24 cellular contexts compared by ENCODE assay signal in the genomic region with DNA sequence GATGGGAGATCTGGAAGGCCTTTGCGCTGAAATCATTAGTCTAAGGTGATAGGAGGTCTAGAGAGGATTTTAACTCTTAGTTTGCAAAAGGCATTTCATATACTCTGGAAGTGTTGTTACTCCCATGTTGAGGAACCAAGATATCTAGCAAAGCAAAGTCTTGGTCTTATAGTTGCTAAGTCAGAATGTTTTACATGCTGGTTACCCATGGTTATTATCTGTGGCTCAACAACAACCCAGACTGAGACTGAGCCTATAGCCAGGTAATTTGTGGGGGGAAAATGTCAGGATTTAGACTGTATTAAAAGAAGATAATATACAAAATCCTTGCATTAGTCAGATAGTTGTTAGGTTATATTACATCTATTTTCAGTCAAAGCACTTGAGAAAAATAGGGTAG. TPM values are rescaled to one million over a fixed set of nuclear protein-coding genes. Genes with fewer than 3 reads are reported as not detected.
A peak's percentile ranks its signal among the peaks of the same experiment; 100 is the strongest.
DNase-seq lines count a peak whose midpoint lies in the region; ATAC-seq and TF ChIP-seq lines count a peak whose summit lies in the region.
"Had no signal": no experiment of that assay in that cellular context is flagged by ENCODE, and none has a peak within 500 bp of the region (broad histone marks: within the 10 kb centered on the region; RNA-seq: fewer than 3 reads in every experiment).

No MANE protein-coding gene starts in this region.

- no peak overlapping the region for H2BK12ac ChIP-seq in mesenchymal stem cell (ENCODE audit: low read length in 2 of 2)

- no peak overlapping the region for H4K91ac ChIP-seq in mesenchymal stem cell (ENCODE audit: low read length)

- H3K27ac Mint-ChIP-seq in GM23338 (no peak overlapping the region), endothelial cell (ENCODE audit: unreplicated experiment) (no peak overlapping the region)
- H3K27ac Mint-ChIP-seq: B cell; CD4-positive, alpha-beta memory T cell; CD8-positive, alpha-beta memory T cell had no signal

- H3K4me1 ChIP-seq in GM23338 (ENCODE audit: insufficient read depth): no peaks in the 10 kb centered on the region
- peaks cover 1% of the 10 kb centered on the region for H3K4me1 ChIP-seq in mesenchymal stem cell (ENCODE audit: control insufficient read depth, insufficient read depth, low read depth, low read length)
- H3K4me1 ChIP-seq: A549 had no signal

- no peaks in the 10 kb centered on the region for H3K79me1 ChIP-seq in mesenchymal stem cell (replicated peaks; ENCODE audit: low read length, poor library complexity, severe bottlenecking)

- H3K23ac ChIP-seq in mesenchymal stem cell (ENCODE audit: low read length in 2 of 2): no peak overlapping the region

- H2BK15ac ChIP-seq in mesenchymal stem cell (ENCODE audit: low read depth, poor library complexity, severe bottlenecking): no peak overlapping the region

- no peak for TF ChIP-seq RAD21 in neural cell (conservative IDR thresholded peaks at IDR 0.05)

- H3K4me2 ChIP-seq in GM23338 (no peak overlapping the region), neural cell (ENCODE audit: low read length) (no peak overlapping the region), mesenchymal stem cell (ENCODE audit: low read length, poor library complexity, severe bottlenecking) (no peak overlapping the region)
- H3K4me2 ChIP-seq: A549; BLaER1 treated with 17β-estradiol and CSF1 and Interleukin-3, amounts not matched to agents 10 nM and 100 nM had no signal

- TF ChIP-seq EP300 in neural cell (conservative IDR thresholded peaks at IDR 0.05; ENCODE audit: poor library complexity, severe bottlenecking): no peak

- H3K9ac ChIP-seq in neural cell (ENCODE audit: low read length) (no peak overlapping the region), mesenchymal stem cell (ENCODE audit: low read length) (no peak overlapping the region)
- H3K9ac ChIP-seq: BLaER1 treated with 17β-estradiol and CSF1 and Interleukin-3, amounts not matched to agents 10 nM and 100 nM had no signal

- DNase-seq in NCI-H748 (lab: John Stamatoyannopoulos, UW; ENCODE audit: unreplicated experiment) (peak; percentile 45), NCI-H748 treated with DMSO at 0.1 percent for 48 hours (lab: John Stamatoyannopoulos, UW) (no peak), GM23338 (ENCODE audit: low spot score) (no peak), NCI-H146 treated with DMSO at 0.1 percent for 48 hours (lab: John Stamatoyannopoulos, UW; ENCODE audit: unreplicated experiment) (peak; percentile 45), mesenchymal stem cell (no peak), endothelial cell (ENCODE audit: low spot score) (no peak)
- DNase-seq: AML-193; CD4-positive, alpha-beta memory T cell; CD8-positive, alpha-beta memory T cell; DMS 273 treated with DMSO at 0.1 percent for 48 hours; DMS153; DMS53; DMS79; DND-41; EL; GDM1 had no signal

- no peaks in the 10 kb centered on the region for H3K79me2 ChIP-seq in GM23338 (replicated peaks; ENCODE audit: insufficient read depth)
- H3K79me2 ChIP-seq in neural cell (replicated peaks; ENCODE audit: insufficient read depth, low read length): no peaks in the 10 kb centered on the region

- H3K4me1 Mint-ChIP-seq in GM23338 (no peaks in the 10 kb centered on the region), endothelial cell (ENCODE audit: unreplicated experiment) (no peaks in the 10 kb centered on the region)
- H3K4me1 Mint-ChIP-seq: B cell had no signal

- H3K4me3 ChIP-seq in GM23338: no peak overlapping the region
- no peak overlapping the region for H3K4me3 ChIP-seq in neural cell (ENCODE audit: low read length)
- H3K4me3 ChIP-seq in mesenchymal stem cell (ENCODE audit: insufficient read depth in 1 of 2, low read depth in 1 of 2, low read length in 2 of 2): no peak overlapping the region
- H3K4me3 ChIP-seq: A549; BLaER1 treated with 17β-estradiol and CSF1 and Interleukin-3, amounts not matched to agents 10 nM and 100 nM; GM12878 had no signal

- H2BK5ac ChIP-seq in mesenchymal stem cell (ENCODE audit: low read depth, low read length, poor library complexity, severe bottlenecking): no peak overlapping the region

- H3K4ac ChIP-seq in mesenchymal stem cell (ENCODE audit: low read depth in 1 of 2, low read length in 2 of 2): no peak overlapping the region

- H2AK5ac ChIP-seq in mesenchymal stem cell (ENCODE audit: low read length, severe bottlenecking): no peak overlapping the region

- TF ChIP-seq CTCF in GM23338 (conservative IDR thresholded peaks at IDR 0.05; ENCODE audit: low read depth in 2 of 2) (no peak), neural cell (IDR thresholded peaks at IDR 0.05; ENCODE audit: poor library complexity, severe bottlenecking) (no peak), endothelial cell (IDR thresholded peaks at IDR 0.05; ENCODE audit: unreplicated experiment) (no peak)

- H3K18ac ChIP-seq in mesenchymal stem cell (ENCODE audit: low read depth in 1 of 2, low read length in 2 of 2): no peak overlapping the region

- H3K4me3 Mint-ChIP-seq in GM23338 (no peak overlapping the region), endothelial cell (ENCODE audit: unreplicated experiment) (no peak overlapping the region)
- H3K4me3 Mint-ChIP-seq: B cell; CD4-positive, alpha-beta memory T cell; CD8-positive, alpha-beta memory T cell had no signal

- H3K9me3 Mint-ChIP-seq in GM23338 (peaks cover 7% of the 10 kb centered on the region; the same call in 1 of the 3 replicates), endothelial cell (ENCODE audit: unreplicated experiment) (no peaks in the 10 kb centered on the region)

- no peak overlapping the region for H3K14ac ChIP-seq in mesenchymal stem cell (ENCODE audit: low read length in 2 of 2)

- H3K27ac ChIP-seq in GM23338 (ENCODE audit: low read depth) (no peak overlapping the region), neural cell (ENCODE audit: low read length) (peak overlapping the region; percentile 46), mesenchymal stem cell (ENCODE audit: low read length, poor library complexity, severe bottlenecking) (no peak overlapping the region)
- H3K27ac ChIP-seq: 22Rv1; A549; BLaER1 treated with 17β-estradiol and CSF1 and Interleukin-3, amounts not matched to agents 10 nM and 100 nM; C4-2B had no signal

- no peaks in the 10 kb centered on the region for H3K36me3 ChIP-seq in GM23338 (ENCODE audit: insufficient read depth)
- no peaks in the 10 kb centered on the region for H3K36me3 ChIP-seq in neural cell (ENCODE audit: insufficient read depth, low read length)
- H3K36me3 ChIP-seq in mesenchymal stem cell (ENCODE audit: control insufficient read depth in 1 of 2, insufficient read depth in 2 of 2, low read depth in 1 of 2, low read length in 2 of 2): no peaks in the 10 kb centered on the region
- H3K36me3 ChIP-seq: BLaER1 treated with 17β-estradiol and CSF1 and Interleukin-3, amounts not matched to agents 10 nM and 100 nM had no signal

- H3K9me3 ChIP-seq in neural cell (ENCODE audit: low read length) (no peaks in the 10 kb centered on the region), mesenchymal stem cell (ENCODE audit: control insufficient read depth, low read length) (peaks cover 5% of the 10 kb centered on the region)

- H3K27me3 Mint-ChIP-seq in GM23338 (ENCODE audit: insufficient read depth, low read depth, poor library complexity) (no peaks in the 10 kb centered on the region), endothelial cell (ENCODE audit: unreplicated experiment) (peaks cover 9% of the 10 kb centered on the region)

- H4K8ac ChIP-seq in mesenchymal stem cell (ENCODE audit: low read length): no peak overlapping the region

- no peak for ATAC-seq in GM23338
- ATAC-seq: A549, GM12878 had no signal

- H3K27me3 ChIP-seq in GM23338 (ENCODE audit: insufficient read depth) (no peaks in the 10 kb centered on the region), neural cell (ENCODE audit: insufficient read depth, low read depth, low read length) (no peaks in the 10 kb centered on the region), mesenchymal stem cell (ENCODE audit: control insufficient read depth in 1 of 2, insufficient read depth in 1 of 2, low read length in 2 of 2) (no peaks in the 10 kb centered on the region)
- H3K27me3 ChIP-seq: BLaER1 treated with 17β-estradiol and CSF1 and Interleukin-3, amounts not matched to agents 10 nM and 100 nM had no signal

- H4K20me1 ChIP-seq in GM23338 (replicated peaks; ENCODE audit: insufficient read depth) (no peaks in the 10 kb centered on the region), neural cell (ENCODE audit: insufficient read depth) (no peaks in the 10 kb centered on the region)
- H4K20me1 ChIP-seq: BLaER1 treated with 17β-estradiol and CSF1 and Interleukin-3, amounts not matched to agents 10 nM and 100 nM had no signal

- H3F3A ChIP-seq in GM23338 (replicated peaks; ENCODE audit: low read depth): no peaks in the 10 kb centered on the region
- no peaks in the 10 kb centered on the region for H3F3A ChIP-seq in neural cell (ENCODE audit: insufficient read depth, low read length, poor library complexity, severe bottlenecking)

- H2BK120ac ChIP-seq in mesenchymal stem cell (ENCODE audit: low read depth, low read length): no peak overlapping the region

- no peaks in the 10 kb centered on the region for H3K36me3 Mint-ChIP-seq in GM23338 (ENCODE audit: low read depth)
- H3K36me3 Mint-ChIP-seq in endothelial cell (ENCODE audit: low read depth, unreplicated experiment): no peaks in the 10 kb centered on the region
- H3K36me3 Mint-ChIP-seq: CD4-positive, alpha-beta memory T cell; CD8-positive, alpha-beta memory T cell had no signal

- H2AFZ ChIP-seq in GM23338 (peak overlapping the region; percentile 40; the same call in 1 of the 2 replicates), neural cell (ENCODE audit: low read depth, low read length) (peak overlapping the region; percentile 21), mesenchymal stem cell (ENCODE audit: low read depth, low read length) (no peak overlapping the region)

- WGBS in mesenchymal stem cell: 79% methylated on average over 1 of the region's 1 CpG

- H3K9me2 ChIP-seq in GM23338 (ENCODE audit: insufficient read depth) (0 out of 2 replicates have a peak, but pooled peaks cover 2% of the 10 kb centered on the region), neural cell (ENCODE audit: insufficient read depth, low read length) (no peaks in the 10 kb centered on the region)

TF ChIP-seq in neural cell, 6 proteins besides CTCF, POLR2A, EP300 and RAD21 (continues in another document):
- no peak for TF ChIP-seq EZH2 (IDR thresholded peaks at IDR 0.05; ENCODE audit: borderline replicate concordance, insufficient read depth, low read length, poor library complexity, severe bottlenecking)

RNA-seq across cellular contexts. Expression of a gene that starts 50.9 kb away (rescaled TPM):
- total RNA-seq in GM23338 (2014; rRNA removed; shearing (Covaris generic)): 0.21 and 0.27 TPM in 2 replicates
- polyA plus RNA-seq in GM23338 (2016; fragmentation: Nextera tagmentation; extraction: Ambion mirVana): 0.52 and 0.71 TPM in 2 replicates
- 6.9 and 17.6 TPM in 2 replicates for polyA plus RNA-seq in neural cell
- polyA minus RNA-seq in neural cell: 1.9 and 4.4 TPM in 2 replicates
- polyA plus RNA-seq in mesenchymal stem cell (2013, experiment 1 of 2): 0.50 TPM
- polyA plus RNA-seq in mesenchymal stem cell (2013, experiment 2 of 2): 1.0 TPM
- total RNA-seq in endothelial cell (ENCODE audit: unreplicated experiment): 2.8 TPM
- total RNA-seq: G401 had no signal

Comparison
In these comparisons a context has a peak if more than half of its experiments do, and no peak if none do; other contexts are left out.
1. DNase-seq: peak in NCI-H748 (single experiment) and NCI-H146 treated with DMSO at 0.1 percent for 48 hours (single experiment); none in NCI-H748 treated with DMSO at 0.1 percent for 48 hours (single experiment), GM23338 (single experiment), mesenchymal stem cell (single experiment) and endothelial cell (single experiment).